In the genomic region with DNA sequence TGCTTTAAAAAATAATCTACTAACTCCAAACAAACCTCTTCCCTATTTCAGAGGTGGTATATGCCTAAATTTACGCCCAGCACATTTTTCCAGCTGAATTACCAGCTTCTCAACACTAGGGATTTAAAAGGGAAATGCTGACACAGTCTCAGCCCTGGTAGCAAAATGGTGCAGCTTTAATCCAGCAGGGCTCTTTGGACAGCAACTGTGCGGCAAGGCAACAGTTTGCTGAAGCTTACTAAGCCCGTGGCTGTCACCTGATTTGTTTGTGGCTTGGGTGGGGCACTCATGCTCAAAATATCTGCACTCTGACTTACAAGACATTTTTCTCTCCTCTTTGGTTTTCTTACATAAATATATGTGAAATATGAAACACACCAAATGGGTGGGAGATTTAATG, we compare ENCODE assay signal across 1 cellular context.
TF ChIP-seq lines count a peak whose summit lies in the region.

No MANE protein-coding gene starts in this region.

TF ChIP-seq in H1, 55 proteins besides CTCF, POLR2A, EP300 and RAD21 (continued from another document):
- TF ChIP-seq CHD7 (IDR thresholded peaks at IDR 0.05; ENCODE audit: insufficient replicate concordance, low read length) (no peak), TAF7 (optimal IDR thresholded peaks at IDR 0.05; ENCODE audit: borderline replicate concordance, low read depth, low read length) (no peak), ZNF274 (IDR thresholded peaks at IDR 0.05; ENCODE audit: borderline replicate concordance, extremely low read depth, low read length) (no peak), EGR1 (IDR thresholded peaks at IDR 0.05; ENCODE audit: borderline replicate concordance, low read depth, low read length) (no peak), POU5F1 (IDR thresholded peaks at IDR 0.05; ENCODE audit: low read depth, low read length) (no peak), ATF3 (IDR thresholded peaks at IDR 0.05; ENCODE audit: insufficient read depth, low read depth, low read length) (no peak), SIRT6 (IDR thresholded peaks at IDR 0.05; ENCODE audit: low read length) (no peak), CHD1 (IDR thresholded peaks at IDR 0.05; ENCODE audit: low read depth, low read length) (no peak), GABPA (IDR thresholded peaks at IDR 0.05; ENCODE audit: borderline replicate concordance, insufficient read depth, low read length) (no peak), SAP30 (IDR thresholded peaks at IDR 0.05; ENCODE audit: insufficient read depth, insufficient replicate concordance, low read length) (no peak)
